ENCODE assay signal across 21 cellular contexts in the genomic region with DNA sequence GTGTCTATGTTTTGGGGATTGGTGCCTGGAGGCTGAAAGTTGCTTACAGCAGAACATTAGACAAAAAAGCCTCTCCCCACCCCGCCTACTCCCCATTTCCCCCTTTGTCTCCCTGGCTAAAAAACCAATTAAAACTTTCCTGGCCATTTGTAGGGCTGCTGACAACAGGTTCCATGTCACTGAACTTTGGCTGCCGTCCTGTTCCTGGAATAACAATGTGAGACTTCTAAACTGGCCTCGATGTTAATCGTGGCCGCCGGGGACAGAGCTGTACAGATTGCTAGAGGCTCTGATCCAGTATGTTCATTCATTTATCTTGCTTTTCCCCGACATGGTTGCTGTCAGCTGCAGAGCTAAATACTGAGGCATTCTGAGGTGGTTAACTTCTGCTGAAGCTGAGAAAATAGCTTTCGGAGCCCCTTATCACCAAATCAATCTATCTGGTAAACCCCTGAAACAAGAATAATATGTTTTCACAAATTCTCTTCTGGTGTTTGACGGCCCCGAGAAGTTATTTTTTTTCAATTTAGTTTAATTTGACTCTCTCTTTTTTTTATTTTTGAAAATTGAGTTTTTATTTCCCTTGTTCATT.
DNase-seq lines count a peak whose midpoint lies in the region; ATAC-seq, FAIRE-seq and TF ChIP-seq lines count a peak whose summit lies in the region.
"Had no signal": no experiment of that assay in that cellular context is flagged by ENCODE, and none has a peak within 500 bp of the region (broad histone marks: within the 10 kb centered on the region; RNA-seq: fewer than 3 reads in every experiment).

No MANE protein-coding gene starts in this region.

- DNase-seq in NCI-H82 (lab: John Stamatoyannopoulos, UW): peak; percentile 25
- no peak for DNase-seq in NCI-H82 treated with DMSO at 0.1 percent for 48 hours (lab: John Stamatoyannopoulos, UW; ENCODE audit: unreplicated experiment)
- peak; percentile 22 for DNase-seq in left cardiac atrium
- DNase-seq in neural crest cell (ENCODE audit: low read depth, low spot score): no peak
- DNase-seq in thyroid gland: peak; percentile 87 to 92
- DNase-seq in small intestine: no peak
- DNase-seq in H4 (ENCODE audit: low spot score): no peak
- DNase-seq: activated CD4-positive, alpha-beta T cell treated with anti-CD3 and anti-CD28 coated beads, Interleukin-2, amount 10 ng/mL, durations not matched to agents 24 days and 14 days; activated gamma-delta T cell; cerebellar nuclear complex; kidney; NCI-H2171 treated with DMSO at 0.1 percent for 48 hours; NCI-H774; pancreas; Peyer's patch had no signal

- no peak for TF ChIP-seq POLR2A in thyroid gland (IDR thresholded peaks at IDR 0.05)

- H3K9me3 Mint-ChIP-seq in neural crest cell: no peaks in the 10 kb centered on the region
- H3K9me3 Mint-ChIP-seq: activated CD4-positive, alpha-beta T cell treated with anti-CD3 and anti-CD28 coated beads, Interleukin-2, amount 10 ng/mL, durations not matched to agents 24 days and 14 days had no signal

- no peaks in the 10 kb centered on the region for H3K27me3 ChIP-seq in thyroid gland
- no peaks in the 10 kb centered on the region for H3K27me3 ChIP-seq in small intestine (ENCODE audit: control insufficient read depth in 2 of 2, insufficient read depth in 2 of 2, low read length in 2 of 2)
- H3K27me3 ChIP-seq: adrenal gland, BLaER1, pancreas, Peyer's patch had no signal

- no peaks in the 10 kb centered on the region for H3K36me3 Mint-ChIP-seq in neural crest cell (ENCODE audit: low read depth)
- H3K36me3 Mint-ChIP-seq: stimulated activated effector memory CD8-positive, alpha-beta T cell treated with anti-CD3 and anti-CD28 coated beads, Interleukin-12 subunit alpha, Interleukin-12 subunit beta, amount 100 ng/mL, for 72 hours had no signal

- H3K27me3 Mint-ChIP-seq in neural crest cell (ENCODE audit: low read depth): no peaks in the 10 kb centered on the region
- H3K27me3 Mint-ChIP-seq: activated CD4-positive, alpha-beta T cell treated with anti-CD3 and anti-CD28 coated beads, Interleukin-2, amount 10 ng/mL, durations not matched to agents 24 days and 14 days had no signal

- no peaks in the 10 kb centered on the region for H3K9me3 ChIP-seq in thyroid gland
- no peaks in the 10 kb centered on the region for H3K9me3 ChIP-seq in small intestine (ENCODE audit: control insufficient read depth, low read depth)
- H3K9me3 ChIP-seq: BLaER1, pancreas, Peyer's patch had no signal

- intact Hi-C loops in left cardiac atrium (cut with DNase I) (no loop called here), thyroid gland (cut with DNase I) (no loop called here)

- ATAC-seq in left cardiac atrium: peak; percentile 39 to 65
- ATAC-seq in HG02840 (IDR thresholded peaks at IDR 0.05; ENCODE audit: low FRiP score, unreplicated experiment): no peak
- ATAC-seq: stimulated activated effector memory CD8-positive, alpha-beta T cell treated with anti-CD3 and anti-CD28 coated beads, Interleukin-12 subunit alpha, Interleukin-12 subunit beta, amount 100 ng/mL, for 72 hours had no signal

- H3K27ac ChIP-seq in thyroid gland (peak overlapping the region in 1 of 3 donors; percentile 37), small intestine (ENCODE audit: low read depth in 1 of 2, low read length in 1 of 2) (no peak overlapping the region)
- H3K27ac ChIP-seq: adrenal gland, BLaER1, KMS-11, pancreas, Peyer's patch had no signal

- H3K4me1 ChIP-seq in thyroid gland: peaks cover 17 to 19% of the 10 kb centered on the region in 2 donors
- H3K4me1 ChIP-seq in small intestine (ENCODE audit: control insufficient read depth in 2 of 2, insufficient read depth in 1 of 2, low read depth in 1 of 2, low read length in 1 of 2): no peaks in the 10 kb centered on the region
- H3K4me1 ChIP-seq: adrenal gland, BLaER1, pancreas, Peyer's patch had no signal

- no peak overlapping the region for H3K27ac Mint-ChIP-seq in neural crest cell (ENCODE audit: unreplicated experiment)
- H3K27ac Mint-ChIP-seq: activated CD4-positive, alpha-beta T cell treated with anti-CD3 and anti-CD28 coated beads, Interleukin-2, amount 10 ng/mL, durations not matched to agents 24 days and 14 days; stimulated activated effector memory CD8-positive, alpha-beta T cell treated with anti-CD3 and anti-CD28 coated beads, Interleukin-12 subunit alpha, Interleukin-12 subunit beta, amount 100 ng/mL, for 72 hours had no signal

- no peak for FAIRE-seq in small intestine (lab: Jason Lieb, UNC)
- FAIRE-seq: kidney, pancreas, TTC549 had no signal

- TF ChIP-seq CTCF in neural crest cell (conservative IDR thresholded peaks at IDR 0.05) (no peak), thyroid gland (IDR thresholded peaks at IDR 0.05) (peak in 1 of 6 experiments; percentile 18)

- H3K4me3 ChIP-seq in thyroid gland (replicated peaks in 1 of 3) (no peak overlapping the region), small intestine (ENCODE audit: low read depth in 1 of 2, low read length in 2 of 2) (no peak overlapping the region)
- H3K4me3 ChIP-seq: adrenal gland, BLaER1, pancreas, Peyer's patch had no signal

- WGBS in thyroid gland, 2 donors: 13 to 19% methylated on average over 10 of the region's 10 CpGs
- 52 to 71% (median 68%) methylated on average over 10 of the region's 10 CpGs for WGBS in small intestine, 3 donors

- H3K4me1 Mint-ChIP-seq in neural crest cell: peaks cover 30% of the 10 kb centered on the region
- H3K4me1 Mint-ChIP-seq: activated CD4-positive, alpha-beta T cell treated with anti-CD3 and anti-CD28 coated beads, Interleukin-2, amount 10 ng/mL, durations not matched to agents 24 days and 14 days; stimulated activated effector memory CD8-positive, alpha-beta T cell treated with anti-CD3 and anti-CD28 coated beads, Interleukin-12 subunit alpha, Interleukin-12 subunit beta, amount 100 ng/mL, for 72 hours had no signal

- no peaks in the 10 kb centered on the region for H3K36me3 ChIP-seq in thyroid gland
- H3K36me3 ChIP-seq in small intestine (ENCODE audit: control insufficient read depth in 2 of 2, insufficient read depth in 2 of 2, low read length in 2 of 2): no peaks in the 10 kb centered on the region
- H3K36me3 ChIP-seq: adrenal gland, BLaER1, pancreas, Peyer's patch had no signal

- peak overlapping the region; percentile 26 for H3K4me3 Mint-ChIP-seq in neural crest cell
- H3K4me3 Mint-ChIP-seq: activated CD4-positive, alpha-beta T cell treated with anti-CD3 and anti-CD28 coated beads, Interleukin-2, amount 10 ng/mL, durations not matched to agents 24 days and 14 days; stimulated activated effector memory CD8-positive, alpha-beta T cell treated with anti-CD3 and anti-CD28 coated beads, Interleukin-12 subunit alpha, Interleukin-12 subunit beta, amount 100 ng/mL, for 72 hours had no signal

Comparison
In these comparisons a context has a peak if more than half of its experiments do, and no peak if none do; other contexts are left out.
1. DNase-seq: peak in NCI-H82 (single experiment), left cardiac atrium (single experiment) and thyroid gland (2 of 2); none in NCI-H82 treated with DMSO at 0.1 percent for 48 hours (single experiment), neural crest cell (single experiment), small intestine (single experiment) and H4 (single experiment).